8 cellular contexts compared by ENCODE assay signal in the genomic region with DNA sequence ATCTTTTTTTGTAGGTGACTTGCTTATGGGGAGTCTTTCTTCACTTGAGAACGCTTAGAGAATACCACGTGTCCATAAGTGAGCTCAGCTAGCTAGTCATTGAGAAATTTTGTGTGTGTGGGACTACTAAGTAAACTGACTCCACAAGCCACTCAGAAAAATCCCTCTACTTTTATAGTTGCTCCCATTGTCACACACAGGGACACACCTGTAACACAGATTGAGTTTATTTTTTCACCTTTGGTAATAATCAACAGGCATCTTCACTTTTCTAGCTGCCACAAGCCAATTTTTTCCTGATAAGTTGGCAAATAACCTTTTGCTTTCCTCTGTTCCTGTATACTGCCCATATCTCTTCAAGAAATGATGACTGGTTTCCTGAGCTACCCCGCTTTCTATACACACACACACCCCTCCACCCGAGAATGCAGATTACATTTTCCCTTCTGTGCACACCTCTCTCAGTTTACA. TPM values are rescaled to one million over a fixed set of nuclear protein-coding genes. Genes with fewer than 3 reads are reported as not detected.
A peak's percentile ranks its signal among the peaks of the same experiment; 100 is the strongest.
DNase-seq lines count a peak whose midpoint lies in the region; ATAC-seq and TF ChIP-seq lines count a peak whose summit lies in the region.

No MANE protein-coding gene starts in this region.

- POLR2A ChIA-PET in SK-N-SH (lab: Yijun Ruan, JAX), result no interaction called here

- H3K9me2 ChIP-seq in SK-N-SH, result no peaks in the 10 kb centered on the region

- no peaks in the 10 kb centered on the region for H3K9me3 Mint-ChIP-seq in activated naive CD8-positive, alpha-beta T cell treated with anti-CD3 and anti-CD28 coated beads, Interleukin-2, amount 50 U/mL, for 24 hours
- no peaks in the 10 kb centered on the region for H3K9me3 Mint-ChIP-seq in stimulated activated naive CD8-positive, alpha-beta T cell treated with anti-CD3 and anti-CD28 coated beads, Interleukin-15, amount 100 ng/mL, for 72 hours

- H3K4me3 Mint-ChIP-seq in activated naive CD8-positive, alpha-beta T cell treated with anti-CD3 and anti-CD28 coated beads, Interleukin-2, amount 50 U/mL, for 24 hours, result peak overlapping the region; percentile 82
- H3K4me3 Mint-ChIP-seq in stimulated activated naive CD8-positive, alpha-beta T cell treated with anti-CD3 and anti-CD28 coated beads, Interleukin-15, amount 100 ng/mL, for 72 hours, result peak overlapping the region; percentile 71 to 82

- peak overlapping the region; percentile 87 to 91 for H3K4me3 ChIP-seq in SK-N-SH (ENCODE audit: low read depth in 2 of 2, low read length in 1 of 2)
- H3K4me3 ChIP-seq in NB4 (ENCODE audit: low read depth, low read length), result peak overlapping the region; percentile 89
- peak overlapping the region; percentile 92 for H3K4me3 ChIP-seq in iPS-20b (ENCODE audit: low read length)

- no peak for TF ChIP-seq EP300 in SK-N-SH (IDR thresholded peaks at IDR 0.05; ENCODE audit: borderline replicate concordance in 1 of 2, low read depth in 1 of 2, low read length in 1 of 2)

- no peak overlapping the region for H2AFZ ChIP-seq in SK-N-SH (ENCODE audit: low read depth)

- WGBS in SK-N-SH (ENCODE audit: low lambda C conversion rate), result 3% methylated on average over 4 of the region's 4 CpGs

- H3K4me1 Mint-ChIP-seq in activated naive CD8-positive, alpha-beta T cell treated with anti-CD3 and anti-CD28 coated beads, Interleukin-2, amount 50 U/mL, for 24 hours, result peaks cover 55% of the 10 kb centered on the region
- peaks cover 31% of the 10 kb centered on the region for H3K4me1 Mint-ChIP-seq in stimulated activated naive CD8-positive, alpha-beta T cell treated with anti-CD3 and anti-CD28 coated beads, Interleukin-15, amount 100 ng/mL, for 72 hours

- H3K4me1 ChIP-seq in SK-N-SH (ENCODE audit: control insufficient read depth in 1 of 2, insufficient read depth in 2 of 2, low read depth in 1 of 2, low read length in 1 of 2) (peaks cover 5 to 18% of the 10 kb centered on the region in 2 experiments; a peak in 3 of 4 replicates), iPS-20b (ENCODE audit: insufficient read depth, low read length) (no peaks in the 10 kb centered on the region; the same call in 1 of the 2 replicates)

- peak overlapping the region; percentile 90 for H3K4me2 ChIP-seq in SK-N-SH

- H3K36me3 Mint-ChIP-seq in activated naive CD8-positive, alpha-beta T cell treated with anti-CD3 and anti-CD28 coated beads, Interleukin-2, amount 50 U/mL, for 24 hours (ENCODE audit: low read depth), result peaks cover 45% of the 10 kb centered on the region

- DNase-seq in SK-N-SH (no peak), NB4 (ENCODE audit: low read depth) (peak; percentile 67), GM19240 (ENCODE audit: insufficient read length, low spot score) (no peak)
- no peak for DNase-seq in activated naive CD8-positive, alpha-beta T cell treated with anti-CD3 and anti-CD28 coated beads, Interleukin-2, amount 50 U/mL, for 24 hours
- no peak for DNase-seq in stimulated activated naive CD8-positive, alpha-beta T cell treated with anti-CD3 and anti-CD28 coated beads, Interleukin-15, amount 100 ng/mL, for 72 hours

- H3K27me3 Mint-ChIP-seq in activated naive CD8-positive, alpha-beta T cell treated with anti-CD3 and anti-CD28 coated beads, Interleukin-2, amount 50 U/mL, for 24 hours, result no peaks in the 10 kb centered on the region
- H3K27me3 Mint-ChIP-seq in stimulated activated naive CD8-positive, alpha-beta T cell treated with anti-CD3 and anti-CD28 coated beads, Interleukin-15, amount 100 ng/mL, for 72 hours, result no peaks in the 10 kb centered on the region

- H3K27ac Mint-ChIP-seq in activated naive CD8-positive, alpha-beta T cell treated with anti-CD3 and anti-CD28 coated beads, Interleukin-2, amount 50 U/mL, for 24 hours, result peak overlapping the region; percentile 67
- H3K27ac Mint-ChIP-seq in stimulated activated naive CD8-positive, alpha-beta T cell treated with anti-CD3 and anti-CD28 coated beads, Interleukin-15, amount 100 ng/mL, for 72 hours, result peak overlapping the region in 1 of 2 donors; percentile 86

- H3F3A ChIP-seq in SK-N-SH (replicated peaks; ENCODE audit: insufficient read depth), result peaks cover 22% of the 10 kb centered on the region

- H3K27ac ChIP-seq in SK-N-SH (ENCODE audit: low read depth in 2 of 2, low read length in 1 of 2) (peak overlapping the region in 1 of 2 experiments; percentile 67; a peak in 2 of 4 replicates), iPS-20b (ENCODE audit: low read length) (no peak overlapping the region)

- peaks cover 88% of the 10 kb centered on the region for H3K79me2 ChIP-seq in SK-N-SH (ENCODE audit: insufficient read depth)

- H4K20me1 ChIP-seq in SK-N-SH (ENCODE audit: insufficient read depth), result peaks cover 87% of the 10 kb centered on the region

- no peak for TF ChIP-seq CTCF in SK-N-SH (IDR thresholded peaks at IDR 0.05)
- no peak for TF ChIP-seq CTCF in NB4 (IDR thresholded peaks at IDR 0.05; ENCODE audit: low read depth, low read length)

- ATAC-seq in SK-N-SH treated with all-trans-retinoic acid at 6 μM for 48 hours (no peak), GM21367 (IDR thresholded peaks at IDR 0.05; ENCODE audit: unreplicated experiment) (no peak)
- ATAC-seq in activated naive CD8-positive, alpha-beta T cell treated with anti-CD3 and anti-CD28 coated beads, Interleukin-2, amount 50 U/mL, for 24 hours, result no peak
- ATAC-seq in stimulated activated naive CD8-positive, alpha-beta T cell treated with anti-CD3 and anti-CD28 coated beads, Interleukin-15, amount 100 ng/mL, for 72 hours, result no peak

- H3K9ac ChIP-seq in SK-N-SH (peak overlapping the region; percentile 95; the same call in 1 of the 2 replicates), iPS-20b (ENCODE audit: low read depth, low read length) (peak overlapping the region; percentile 44; the same call in 1 of the 2 replicates)

- CTCF ChIA-PET in SK-N-SH (lab: Yijun Ruan, JAX), result interaction anchor here (1.0 to 1.3 kb wide), 3 partner anchors 28 to 174 kb away, joined by 3 to 6 read pairs (median 3); no protein-coding TSS in a partner anchor

- no peaks in the 10 kb centered on the region for H3K27me3 ChIP-seq in SK-N-SH (ENCODE audit: insufficient read depth)
- H3K27me3 ChIP-seq in iPS-20b (ENCODE audit: insufficient read depth, low read length), result no peaks in the 10 kb centered on the region

- peaks cover 40 to 48% of the 10 kb centered on the region in 2 experiments for H3K36me3 ChIP-seq in SK-N-SH (replicated peaks in 1 of 2; ENCODE audit: control insufficient read depth in 1 of 2, insufficient read depth in 2 of 2, low read length in 1 of 2)
- H3K36me3 ChIP-seq in iPS-20b (ENCODE audit: insufficient read depth, low read depth, low read length), result peaks cover 13% of the 10 kb centered on the region; the same call in 1 of the 2 replicates

- no peaks in the 10 kb centered on the region for H3K9me3 ChIP-seq in SK-N-SH
- no peaks in the 10 kb centered on the region for H3K9me3 ChIP-seq in iPS-20b (ENCODE audit: insufficient read depth, low read depth, low read length)

- no peak for TF ChIP-seq POLR2A in NB4 (IDR thresholded peaks at IDR 0.05; ENCODE audit: extremely low read depth, insufficient read length)

- no peak for TF ChIP-seq RAD21 in SK-N-SH (IDR thresholded peaks at IDR 0.05; ENCODE audit: low read length)

TF ChIP-seq in SK-N-SH, 30 proteins besides CTCF, POLR2A, EP300 and RAD21 (continues in another document):
- TF ChIP-seq, protein P1, sequence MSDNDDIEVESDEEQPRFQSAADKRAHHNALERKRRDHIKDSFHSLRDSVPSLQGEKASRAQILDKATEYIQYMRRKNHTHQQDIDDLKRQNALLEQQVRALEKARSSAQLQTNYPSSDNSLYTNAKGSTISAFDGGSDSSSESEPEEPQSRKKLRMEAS (IDR thresholded peaks at IDR 0.05; ENCODE audit: low read depth), result peak; percentile 61
- TF ChIP-seq, protein P2, sequence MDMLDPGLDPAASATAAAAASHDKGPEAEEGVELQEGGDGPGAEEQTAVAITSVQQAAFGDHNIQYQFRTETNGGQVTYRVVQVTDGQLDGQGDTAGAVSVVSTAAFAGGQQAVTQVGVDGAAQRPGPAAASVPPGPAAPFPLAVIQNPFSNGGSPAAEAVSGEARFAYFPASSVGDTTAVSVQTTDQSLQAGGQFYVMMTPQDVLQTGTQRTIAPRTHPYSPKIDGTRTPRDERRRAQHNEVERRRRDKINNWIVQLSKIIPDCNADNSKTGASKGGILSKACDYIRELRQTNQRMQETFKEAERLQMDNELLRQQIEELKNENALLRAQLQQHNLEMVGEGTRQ (IDR thresholded peaks at IDR 0.05; ENCODE audit: borderline replicate concordance, low read depth, low read length), result no peak
- TF ChIP-seq SMC3 (IDR thresholded peaks at IDR 0.05; ENCODE audit: low read depth, low read length) (no peak), MXI1 (IDR thresholded peaks at IDR 0.05; ENCODE audit: low read depth, low read length) (peak; percentile 70; the same call in 1 of the 2 replicates)

TF ChIP-seq in SK-N-SH treated with all-trans-retinoic acid at 6 μM for 48 hours, 23 proteins besides CTCF, POLR2A, EP300 and RAD21:
- no peak for TF ChIP-seq ZC3H10 (CRISPR knock-in tag; IDR thresholded peaks at IDR 0.05)
- TF ChIP-seq, protein P3, sequence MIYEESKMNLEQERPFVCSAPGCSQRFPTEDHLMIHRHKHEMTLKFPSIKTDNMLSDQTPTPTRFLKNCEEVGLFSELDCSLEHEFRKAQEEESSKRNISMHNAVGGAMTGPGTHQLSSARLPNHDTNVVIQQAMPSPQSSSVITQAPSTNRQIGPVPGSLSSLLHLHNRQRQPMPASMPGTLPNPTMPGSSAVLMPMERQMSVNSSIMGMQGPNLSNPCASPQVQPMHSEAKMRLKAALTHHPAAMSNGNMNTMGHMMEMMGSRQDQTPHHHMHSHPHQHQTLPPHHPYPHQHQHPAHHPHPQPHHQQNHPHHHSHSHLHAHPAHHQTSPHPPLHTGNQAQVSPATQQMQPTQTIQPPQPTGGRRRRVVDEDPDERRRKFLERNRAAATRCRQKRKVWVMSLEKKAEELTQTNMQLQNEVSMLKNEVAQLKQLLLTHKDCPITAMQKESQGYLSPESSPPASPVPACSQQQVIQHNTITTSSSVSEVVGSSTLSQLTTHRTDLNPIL (CRISPR knock-in tag; IDR thresholded peaks at IDR 0.05; ENCODE audit: low read depth), result no peak

RNA-seq across cellular contexts. Expression of a gene that starts 4.5 kb away (rescaled TPM):
- 4.4 and 4.8 TPM in 2 replicates for polyA plus RNA-seq in SK-N-SH (2012; rRNA removed)
- 7.3 and 7.9 TPM in 2 replicates for polyA plus RNA-seq in SK-N-SH (2012; cell fraction: cytosol; rRNA removed)
- polyA plus RNA-seq in SK-N-SH (2012; cell fraction: nucleus; rRNA removed), result 4.3 and 13.1 TPM in 2 replicates
